In genomic region chr17:46842835-46843234, GRCh38 we compare ENCODE assay signal across 12 cellular contexts. TPM values are rescaled to one million over a fixed set of nuclear protein-coding genes. Genes with fewer than 3 reads are reported as not detected.
DNase-seq lines count a peak whose midpoint lies in the region; ATAC-seq and TF ChIP-seq lines count a peak whose summit lies in the region.
"Had no signal": no experiment of that assay in that cellular context is flagged by ENCODE, and none has a peak within 500 bp of the region (broad histone marks: within the 10 kb centered on the region; RNA-seq: fewer than 3 reads in every experiment).

No MANE protein-coding gene starts in this region.

- POLR2A ChIA-PET in activated CD4-positive, alpha-beta T cell treated with anti-CD3 and anti-CD28 coated beads for 36 hours (lab: Charles Lee), result no interaction called here

- H3K9me3 ChIP-seq in thoracic aorta, result no peaks in the 10 kb centered on the region
- H3K9me3 ChIP-seq: thyroid gland had no signal

- ATAC-seq in activated CD4-positive, alpha-beta T cell treated with anti-CD3 and anti-CD28 coated beads for 36 hours, result no peak
- no peak for ATAC-seq in thoracic aorta (ENCODE audit: insufficient number of reproducible peaks, low FRiP score, low read depth)

- CTCF ChIA-PET in activated CD4-positive, alpha-beta T cell treated with anti-CD3 and anti-CD28 coated beads for 36 hours (lab: Charles Lee), result interaction anchor here (0.6 to 4.5 kb wide), 10 partner anchors 9 to 159 kb away, joined by 3 to 36 read pairs (median 4); partner anchors contain the start of gene WNT9B

- no peaks in the 10 kb centered on the region for H3K36me3 ChIP-seq in thoracic aorta
- H3K36me3 ChIP-seq: BLaER1, thyroid gland had no signal

- TF ChIP-seq POLR2A in NB4 (IDR thresholded peaks at IDR 0.05; ENCODE audit: extremely low read depth, insufficient read length) (no peak), erythroblast (IDR thresholded peaks at IDR 0.05; ENCODE audit: low read length) (no peak)

- H3K4me1 Mint-ChIP-seq in activated CD4-positive, alpha-beta T cell treated with anti-CD3 and anti-CD28 coated beads for 36 hours, result no peaks in the 10 kb centered on the region

- no peak overlapping the region for H3K27ac Mint-ChIP-seq in activated CD4-positive, alpha-beta T cell treated with anti-CD3 and anti-CD28 coated beads for 36 hours

- no peak overlapping the region for H3K27ac ChIP-seq in thoracic aorta
- H3K27ac ChIP-seq: BLaER1, thyroid gland had no signal

- peaks cover 45% of the 10 kb centered on the region for H3K27me3 Mint-ChIP-seq in activated CD4-positive, alpha-beta T cell treated with anti-CD3 and anti-CD28 coated beads for 36 hours

- H3K4me1 ChIP-seq in thoracic aorta (ENCODE audit: control insufficient read depth in 1 of 2, low read depth in 2 of 2), result no peaks in the 10 kb centered on the region
- H3K4me1 ChIP-seq: thyroid gland had no signal

- intact Hi-C loops in activated CD4-positive, alpha-beta T cell treated with anti-CD3 and anti-CD28 coated beads for 36 hours (cut with DNase I, micrococcal nuclease), result loop anchor here (1.0 to 5.0 kb wide), 4 partner anchors 97 to 159 kb away; no protein-coding TSS in a partner anchor

- peaks cover 5% of the 10 kb centered on the region for H3K36me3 Mint-ChIP-seq in activated CD4-positive, alpha-beta T cell treated with anti-CD3 and anti-CD28 coated beads for 36 hours (ENCODE audit: low read depth)

- TF ChIP-seq CTCF in NB4 (IDR thresholded peaks at IDR 0.05; ENCODE audit: low read depth, low read length) (peak; percentile 53), thoracic aorta (IDR thresholded peaks at IDR 0.05) (peak; percentile 11)

- DNase-seq in activated CD4-positive, alpha-beta T cell treated with anti-CD3 and anti-CD28 coated beads for 36 hours, result peak; percentile 23
- no peak for DNase-seq in activated CD4-positive, alpha-beta T cell treated with anti-CD3 and anti-CD28 coated beads for 4 hours
- DNase-seq in NB4 (ENCODE audit: low read depth) (no peak), erythroblast (lab: John Stamatoyannopoulos, UW) (peak; percentile 31 to 50), thoracic aorta (ENCODE audit: low spot score) (no peak), NCI-H1930 (lab: John Stamatoyannopoulos, UW) (no peak)
- no peak for DNase-seq in activated T-cell treated with anti-CD3 and anti-CD28 coated beads, Interleukin-2, amount 50 U/mL, for 1 hour
- DNase-seq in activated CD4-positive, CD25-positive, alpha-beta regulatory T cell (lab: John Stamatoyannopoulos, UW), result no peak
- DNase-seq: T1000, thyroid gland had no signal

- peaks cover 4% of the 10 kb centered on the region for H3K27me3 ChIP-seq in thoracic aorta (replicated peaks; ENCODE audit: insufficient read depth)

- no peak overlapping the region for H3K4me3 Mint-ChIP-seq in activated CD4-positive, alpha-beta T cell treated with anti-CD3 and anti-CD28 coated beads for 36 hours

- H3K4me3 ChIP-seq in NB4 (ENCODE audit: low read depth, low read length) (no peak overlapping the region), thoracic aorta (no peak overlapping the region)
- H3K4me3 ChIP-seq: BLaER1, thyroid gland had no signal

- peaks cover 11% of the 10 kb centered on the region for H3K9me3 Mint-ChIP-seq in activated CD4-positive, alpha-beta T cell treated with anti-CD3 and anti-CD28 coated beads for 36 hours (ENCODE audit: low read depth)

RNA-seq across cellular contexts. Expression of gene WNT9B, which starts 8.5 kb away (rescaled TPM):
- not detected for total RNA-seq in activated CD4-positive, alpha-beta T cell treated with anti-CD3 and anti-CD28 coated beads for 36 hours
- 1 to 10 TPM in 1 of 2 donors, not detected in 1; 2.2 TPM for total RNA-seq in thoracic aorta
- total RNA-seq: M059J had no signal

RNA-seq across cellular contexts. Expression of gene WNT3, which starts 24.3 kb away (rescaled TPM):
- total RNA-seq in activated CD4-positive, alpha-beta T cell treated with anti-CD3 and anti-CD28 coated beads for 36 hours, result under 1 TPM; 0.09 to 0.12 TPM
- under 1 TPM; 0.27 to 0.35 TPM for total RNA-seq in thoracic aorta

Comparison
In these comparisons a context has a peak if more than half of its experiments do, and no peak if none do; other contexts are left out.
1. DNase-seq: peak in activated CD4-positive, alpha-beta T cell treated with anti-CD3 and anti-CD28 coated beads for 36 hours (single experiment) and erythroblast (2 of 2); none in activated CD4-positive, alpha-beta T cell treated with anti-CD3 and anti-CD28 coated beads for 4 hours (0 of 2), NB4 (single experiment), thoracic aorta (single experiment), activated T-cell treated with anti-CD3 and anti-CD28 coated beads, Interleukin-2, amount 50 U/mL, for 1 hour (single experiment), activated CD4-positive, CD25-positive, alpha-beta regulatory T cell (0 of 4) and NCI-H1930 (0 of 2).